29 cellular contexts compared by ENCODE assay signal in genomic region chr1:225733254-225733653, GRCh38. TPM values are rescaled to one million over a fixed set of nuclear protein-coding genes. Genes with fewer than 3 reads are reported as not detected.
A peak's percentile ranks its signal among the peaks of the same experiment; 100 is the strongest.
DNase-seq lines count a peak whose midpoint lies in the region; ATAC-seq and TF ChIP-seq lines count a peak whose summit lies in the region.
"Had no signal": no experiment of that assay in that cellular context is flagged by ENCODE, and none has a peak within 500 bp of the region (broad histone marks: within the 10 kb centered on the region; RNA-seq: fewer than 3 reads in every experiment).

No MANE protein-coding gene starts in this region.

- H3K27me3 ChIP-seq in A673 (replicated peaks; ENCODE audit: insufficient read depth, low read depth, low read length, poor library complexity) (no peaks in the 10 kb centered on the region), GM23338 (ENCODE audit: insufficient read depth) (no peaks in the 10 kb centered on the region), esophagus squamous epithelium (no peaks in the 10 kb centered on the region)
- H3K27me3 ChIP-seq: brain microvascular endothelial cell, pancreas, right atrium auricular region, SJSA1, vagina had no signal

- no peak overlapping the region for H3K4me2 ChIP-seq in GM23338

- TF ChIP-seq CTCF in A673 (conservative IDR thresholded peaks at IDR 0.05; ENCODE audit: low read depth, low read length) (no peak), GM23338 (conservative IDR thresholded peaks at IDR 0.05; ENCODE audit: low read depth in 2 of 2) (no peak), osteocyte (IDR thresholded peaks at IDR 0.05) (no peak), esophagus squamous epithelium (IDR thresholded peaks at IDR 0.05) (no peak)

- no TSS peak for BruUV-seq in A673 (replicated peaks; lab: Mats Ljungman, UMichigan)

- no peak overlapping the region for H3K4me3 ChIP-seq in A673 (ENCODE audit: low read depth, low read length, poor library complexity, severe bottlenecking)
- H3K4me3 ChIP-seq in GM23338 = no peak overlapping the region
- no peak overlapping the region for H3K4me3 ChIP-seq in esophagus squamous epithelium
- H3K4me3 ChIP-seq: left ventricle myocardium inferior, pancreas, right atrium auricular region, SJSA1, vagina had no signal

- H3F3A ChIP-seq in GM23338 (replicated peaks; ENCODE audit: low read depth) = no peaks in the 10 kb centered on the region

- no peaks in the 10 kb centered on the region for H3K9me2 ChIP-seq in GM23338 (ENCODE audit: insufficient read depth)

- H3K4me3 Mint-ChIP-seq in GM23338 (no peak overlapping the region), osteocyte (ENCODE audit: unreplicated experiment) (no peak overlapping the region)
- H3K4me3 Mint-ChIP-seq: CD14-positive monocyte; mesothelial cell of epicardium; naive thymus-derived CD8-positive, alpha-beta T cell had no signal

- no peaks in the 10 kb centered on the region for H3K79me2 ChIP-seq in GM23338 (replicated peaks; ENCODE audit: insufficient read depth)

- H3K9me3 ChIP-seq in A673 (ENCODE audit: low read depth, low read length, poor library complexity, severe bottlenecking) (no peaks in the 10 kb centered on the region), esophagus squamous epithelium (no peaks in the 10 kb centered on the region)
- H3K9me3 ChIP-seq: left ventricle myocardium inferior, pancreas, right atrium auricular region, SJSA1, vagina had no signal

- peaks cover 14% of the 10 kb centered on the region for H3K4me1 Mint-ChIP-seq in GM23338
- H3K4me1 Mint-ChIP-seq in osteocyte (ENCODE audit: unreplicated experiment) = peaks cover 52% of the 10 kb centered on the region
- H3K4me1 Mint-ChIP-seq: naive thymus-derived CD8-positive, alpha-beta T cell had no signal

- H3K27ac ChIP-seq in A673 (ENCODE audit: low read depth, low read length, poor library complexity, severe bottlenecking) (no peak overlapping the region), GM23338 (ENCODE audit: low read depth) (no peak overlapping the region), esophagus squamous epithelium (no peak overlapping the region)
- H3K27ac ChIP-seq: brain microvascular endothelial cell, left ventricle myocardium inferior, pancreas, right atrium auricular region, SJSA1, vagina had no signal

- H3K27me3 Mint-ChIP-seq in GM23338 (ENCODE audit: insufficient read depth, low read depth, poor library complexity) (peaks cover 2% of the 10 kb centered on the region), osteocyte (ENCODE audit: unreplicated experiment) (no peaks in the 10 kb centered on the region)

- H2AFZ ChIP-seq in GM23338 = 0 out of 2 replicates have a peak overlapping the region, but pooled peaks have one; percentile 59

- CTCF ChIA-PET in A673 (lab: Charles Lee) = no interaction called here

- intact Hi-C loops in A673 (cut with micrococcal nuclease; ENCODE audit: unreplicated experiment) = no loop called here
- intact Hi-C loops in esophagus squamous epithelium (cut with DNase I) = no loop called here

- WGBS in esophagus squamous epithelium, 2 donors = 72 to 92% methylated on average over 4 of the region's 4 CpGs

- H3K9me3 Mint-ChIP-seq in GM23338 (no peaks in the 10 kb centered on the region), osteocyte (ENCODE audit: unreplicated experiment) (no peaks in the 10 kb centered on the region)
- H3K9me3 Mint-ChIP-seq: CD14-positive monocyte; mesothelial cell of epicardium; naive thymus-derived CD8-positive, alpha-beta T cell had no signal

- no peak for ATAC-seq in GM23338
- peak; percentile 32 for ATAC-seq in left lobe of liver
- no peak for ATAC-seq in GM19395 (IDR thresholded peaks at IDR 0.05; ENCODE audit: unreplicated experiment)
- ATAC-seq: naive thymus-derived CD8-positive, alpha-beta T cell; pancreas had no signal

- no peaks in the 10 kb centered on the region for H3K36me3 ChIP-seq in A673 (ENCODE audit: insufficient read depth, low read length, poor library complexity, severe bottlenecking)
- no peaks in the 10 kb centered on the region for H3K36me3 ChIP-seq in GM23338 (ENCODE audit: insufficient read depth)
- no peaks in the 10 kb centered on the region for H3K36me3 ChIP-seq in esophagus squamous epithelium
- H3K36me3 ChIP-seq: brain microvascular endothelial cell, left ventricle myocardium inferior, pancreas, right atrium auricular region, SJSA1, vagina had no signal

- peak; percentile 24 for DNase-seq in A673 (ENCODE audit: low spot score)
- no peak for DNase-seq in GM23338 (ENCODE audit: low spot score)
- DNase-seq in NCI-H345 treated with DMSO at 0.1 percent for 48 hours (lab: John Stamatoyannopoulos, UW; ENCODE audit: unreplicated experiment) = peak; percentile 75
- DNase-seq in left lobe of liver (ENCODE audit: low spot score) = peak; percentile 68
- no peak for DNase-seq in erythroblast (lab: John Stamatoyannopoulos, UW)
- no peak for DNase-seq in osteocyte (ENCODE audit: extremely low spot score, unreplicated experiment)
- no peak for DNase-seq in esophagus squamous epithelium (lab: John Stamatoyannopoulos, UW)
- DNase-seq: activated CD4-positive, alpha-beta T cell treated with anti-CD3 and anti-CD28 coated beads for 1 hour; activated gamma-delta T cell treated with Interleukin-2 at 50 U/mL for 16 hours; activated T-cell treated with anti-CD3 and anti-CD28 coated beads, Interleukin-2, amount 50 U/mL, for 1 hour; brain microvascular endothelial cell; effector CD8-positive, alpha-beta T cell; foreskin melanocyte; left ventricle myocardium inferior; MM.1S; naive thymus-derived CD8-positive, alpha-beta T cell; NCI-H187 treated with DMSO at 0.1 percent for 48 hours; NCI-H446; pancreas; stimulated activated CD4-positive, alpha-beta T cell treated with anti-CD3 and anti-CD28 coated beads, Interleukin-12 subunit alpha, Interleukin-12 subunit beta, amount 100 ng/mL, for 4 hours; stimulated activated CD4-positive, alpha-beta T cell treated with anti-CD3 and anti-CD28 coated beads, Interleukin-4, amount 100 ng/mL, for 24 hours; stimulated activated naive CD4-positive, alpha-beta T cell; T-helper 1 cell had no signal

- H3K27ac Mint-ChIP-seq in GM23338 = no peak overlapping the region
- no peak overlapping the region for H3K27ac Mint-ChIP-seq in osteocyte (ENCODE audit: unreplicated experiment)
- H3K27ac Mint-ChIP-seq: mesothelial cell of epicardium; naive thymus-derived CD8-positive, alpha-beta T cell had no signal

- H3K4me1 ChIP-seq in A673 (ENCODE audit: insufficient read depth, low read length, poor library complexity, severe bottlenecking) = peaks cover 4% of the 10 kb centered on the region
- no peaks in the 10 kb centered on the region for H3K4me1 ChIP-seq in GM23338 (ENCODE audit: insufficient read depth)
- H3K4me1 ChIP-seq in esophagus squamous epithelium = peaks cover 17 to 31% (median 22%) of the 10 kb centered on the region in 3 donors

- no peaks in the 10 kb centered on the region for H4K20me1 ChIP-seq in GM23338 (replicated peaks; ENCODE audit: insufficient read depth)

- POLR2A ChIA-PET in A673 (lab: Charles Lee; ENCODE audit: low non-redundant PET) = no interaction called here

- H3K36me3 Mint-ChIP-seq in GM23338 (ENCODE audit: low read depth) = no peaks in the 10 kb centered on the region
- H3K36me3 Mint-ChIP-seq in osteocyte (ENCODE audit: unreplicated experiment) = peaks cover 2% of the 10 kb centered on the region
- H3K36me3 Mint-ChIP-seq: CD14-positive monocyte; mesothelial cell of epicardium; naive thymus-derived CD8-positive, alpha-beta T cell had no signal

- TF ChIP-seq POLR2A in erythroblast (IDR thresholded peaks at IDR 0.05; ENCODE audit: low read length) (no peak), esophagus squamous epithelium (IDR thresholded peaks at IDR 0.05) (no peak)

TF ChIP-seq in GM23338, 12 proteins besides CTCF, POLR2A, EP300 and RAD21 (continues in another document):
- TF ChIP-seq NANOG (IDR thresholded peaks at IDR 0.05; ENCODE audit: borderline replicate concordance) (no peak), EZH2 (IDR thresholded peaks at IDR 0.05; ENCODE audit: low read depth, unreplicated experiment) (no peak), ETS1 (IDR thresholded peaks at IDR 0.05) (no peak), POLR2AphosphoS5 (IDR thresholded peaks at IDR 0.05; ENCODE audit: low read depth) (no peak), REST (IDR thresholded peaks at IDR 0.05; ENCODE audit: unreplicated experiment) (no peak)

RNA-seq across cellular contexts. Expression of gene SRP9, which starts 44.4 kb away (rescaled TPM):
- total RNA-seq in A673 (2021) (486 and 491 TPM in 2 replicates), left lobe of liver (136 TPM), osteocyte (213 and 221 TPM in 2 replicates), esophagus squamous epithelium (100 to 1,000 TPM; 115 to 229 (median 175) TPM)
- 640 and 749 TPM in 2 replicates for total RNA-seq in GM23338 (2014; rRNA removed; shearing (Covaris generic))
- 590 and 728 TPM in 2 replicates for polyA plus RNA-seq in GM23338 (2016; fragmentation: Nextera tagmentation; extraction: Ambion mirVana)

Comparison
In these comparisons a context has a peak if more than half of its experiments do, and no peak if none do; other contexts are left out.
1. DNase-seq: peak in A673 (single experiment), NCI-H345 treated with DMSO at 0.1 percent for 48 hours (single experiment) and left lobe of liver (single experiment); none in GM23338 (single experiment), erythroblast (0 of 2), osteocyte (single experiment) and esophagus squamous epithelium (single experiment).